ENCODE assay signal across 23 cellular contexts in the genomic region with DNA sequence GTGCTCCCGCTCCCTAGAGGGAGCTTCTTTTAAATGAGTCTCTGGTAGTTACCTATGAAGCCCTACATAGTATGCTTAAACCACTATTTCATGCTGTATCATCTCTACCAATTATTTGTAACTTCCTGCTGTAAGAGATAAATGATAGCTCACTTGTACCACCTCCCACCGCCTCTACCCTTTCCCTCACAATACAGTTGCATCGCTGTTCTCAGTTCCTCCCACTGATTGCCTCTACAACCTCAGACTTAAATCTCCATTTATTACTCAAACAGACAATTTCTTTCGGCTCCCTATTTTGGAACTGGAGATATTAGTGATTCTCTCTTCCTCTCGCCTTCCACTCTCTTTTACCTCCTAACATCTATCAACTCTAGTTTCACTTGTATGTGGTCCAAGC.
"Had no signal": no experiment of that assay in that cellular context is flagged by ENCODE, and none has a peak within 500 bp of the region (broad histone marks: within the 10 kb centered on the region; RNA-seq: fewer than 3 reads in every experiment).

No MANE protein-coding gene starts in this region.

- ATAC-seq: gastrocnemius medialis; left lobe of liver; lower lobe of right lung; natural killer cell; right cardiac atrium; stimulated activated effector memory CD8-positive, alpha-beta T cell treated with anti-CD3 and anti-CD28 coated beads, Interleukin-12 subunit alpha, Interleukin-12 subunit beta, amount 100 ng/mL, for 72 hours; stimulated activated naive CD8-positive, alpha-beta T cell treated with anti-CD3 and anti-CD28 coated beads, Interleukin-15, amount 100 ng/mL, for 72 hours had no signal

- H3K36me3 ChIP-seq: esophagus muscularis mucosa, gastrocnemius medialis, lower lobe of right lung, thoracic aorta, transverse colon had no signal

- H3K27ac Mint-ChIP-seq: memory B cell; mesothelial cell of epicardium; natural killer cell; stimulated activated effector memory CD8-positive, alpha-beta T cell treated with anti-CD3 and anti-CD28 coated beads, Interleukin-12 subunit alpha, Interleukin-12 subunit beta, amount 100 ng/mL, for 72 hours; stimulated activated naive CD8-positive, alpha-beta T cell treated with anti-CD3 and anti-CD28 coated beads, Interleukin-15, amount 100 ng/mL, for 72 hours had no signal

- H3K27ac ChIP-seq: dorsolateral prefrontal cortex, epithelial cell of prostate, esophagus muscularis mucosa, gastrocnemius medialis, lower lobe of right lung, thoracic aorta, transverse colon had no signal

- H3K27me3 ChIP-seq: dorsolateral prefrontal cortex, esophagus muscularis mucosa, gastrocnemius medialis, transverse colon had no signal

- H3K9me3 ChIP-seq: gastrocnemius medialis, lower lobe of right lung, thoracic aorta, transverse colon had no signal

- H3K4me2 ChIP-seq: smooth muscle cell had no signal

- H3K4me3 Mint-ChIP-seq: memory B cell; mesothelial cell of epicardium; natural killer cell; neural crest cell; stimulated activated effector memory CD8-positive, alpha-beta T cell treated with anti-CD3 and anti-CD28 coated beads, Interleukin-12 subunit alpha, Interleukin-12 subunit beta, amount 100 ng/mL, for 72 hours; stimulated activated naive CD8-positive, alpha-beta T cell treated with anti-CD3 and anti-CD28 coated beads, Interleukin-15, amount 100 ng/mL, for 72 hours had no signal

- H3K4me1 ChIP-seq: esophagus muscularis mucosa, gastrocnemius medialis, lower lobe of right lung, transverse colon had no signal

- H3K4me3 ChIP-seq: dorsolateral prefrontal cortex, esophagus muscularis mucosa, gastrocnemius medialis, lower lobe of right lung, smooth muscle cell, thoracic aorta, transverse colon had no signal

- H3K36me3 Mint-ChIP-seq: memory B cell; natural killer cell; stimulated activated effector memory CD8-positive, alpha-beta T cell treated with anti-CD3 and anti-CD28 coated beads, Interleukin-12 subunit alpha, Interleukin-12 subunit beta, amount 100 ng/mL, for 72 hours had no signal

- H3K27me3 Mint-ChIP-seq: stimulated activated naive CD8-positive, alpha-beta T cell treated with anti-CD3 and anti-CD28 coated beads, Interleukin-15, amount 100 ng/mL, for 72 hours had no signal

- DNase-seq: cortex of kidney; dorsolateral prefrontal cortex; effector memory CD4-positive, alpha-beta T cell; gastrocnemius medialis; islet precursor cell; lower lobe of right lung; natural killer cell; posterior cingulate gyrus; right cardiac atrium; stimulated activated CD4-positive, alpha-beta T cell treated with anti-CD3 and anti-CD28 coated beads, Interleukin-2, amount 100 ng/mL, for 48 hours; stimulated activated CD8-positive, alpha-beta memory T cell treated with anti-CD3 and anti-CD28 coated beads, Interleukin-4, amount 100 ng/mL, for 48 hours; stimulated activated naive CD8-positive, alpha-beta T cell treated with anti-CD3 and anti-CD28 coated beads, Interleukin-15, amount 100 ng/mL, for 72 hours; substantia nigra; transverse colon had no signal

- H3K4me1 Mint-ChIP-seq: memory B cell; natural killer cell; neural crest cell; stimulated activated effector memory CD8-positive, alpha-beta T cell treated with anti-CD3 and anti-CD28 coated beads, Interleukin-12 subunit alpha, Interleukin-12 subunit beta, amount 100 ng/mL, for 72 hours had no signal
